In genomic region chr3:28674212-28674611, GRCh38 we compare ENCODE assay signal across 14 cellular contexts.
"Had no signal": no experiment of that assay in that cellular context is flagged by ENCODE, and none has a peak within 500 bp of the region (broad histone marks: within the 10 kb centered on the region; RNA-seq: fewer than 3 reads in every experiment).

No MANE protein-coding gene starts in this region.

- H3K27ac ChIP-seq: coronary artery, neutrophil, tibial artery, upper lobe of left lung, vagina had no signal

- H3K9me3 ChIP-seq: neutrophil, tibial artery, upper lobe of left lung, vagina had no signal

- DNase-seq: effector CD4-positive, alpha-beta T cell; endodermal cell; erythroblast; foreskin melanocyte; islet precursor cell; mammary epithelial cell; naive thymus-derived CD8-positive, alpha-beta T cell; stimulated activated CD4-positive, alpha-beta T cell treated with anti-CD3 and anti-CD28 coated beads, Interleukin-4, amount 100 ng/mL, for 24 hours; tibial artery had no signal

- H3K4me3 ChIP-seq: coronary artery, tibial artery, upper lobe of left lung, vagina had no signal

- ATAC-seq: naive thymus-derived CD8-positive, alpha-beta T cell; stimulated activated memory B cell treated with anti-CD40 and anti-IgM and Interleukin-4, amounts not matched to agents 10 μg/mL and 1 μg/mL and 100 μg/mL, for 72 hours had no signal

- H3K36me3 ChIP-seq: neutrophil, tibial artery, upper lobe of left lung, vagina had no signal

- H3K27me3 ChIP-seq: neutrophil, tibial artery, upper lobe of left lung, vagina had no signal

- H3K4me1 ChIP-seq: upper lobe of left lung had no signal
